Comparison of ENCODE assay signal across 16 cellular contexts in genomic region chr20:57031867-57032355, GRCh38.
"Had no signal": no experiment of that assay in that cellular context is flagged by ENCODE, and none has a peak within 500 bp of the region (broad histone marks: within the 10 kb centered on the region; RNA-seq: fewer than 3 reads in every experiment).

No MANE protein-coding gene starts in this region.

- H3K27me3 ChIP-seq: cardiac muscle cell, vagina had no signal

- ATAC-seq: gastrocnemius medialis, left ventricle myocardium superior had no signal

- H3K4me1 ChIP-seq: gastrocnemius medialis, stomach had no signal

- H3K79me2 ChIP-seq: hepatocyte had no signal

- FAIRE-seq: colon had no signal

- H3K36me3 ChIP-seq: cardiac muscle cell, gastrocnemius medialis, stomach, thoracic aorta, vagina had no signal

- H3K4me3 Mint-ChIP-seq: activated CD4-positive, alpha-beta memory T cell treated with anti-CD3 and anti-CD28 coated beads for 36 hours; activated naive CD8-positive, alpha-beta T cell treated with anti-CD3 and anti-CD28 coated beads, Interleukin-2, amount 10 ng/mL, durations not matched to agents 7 days and 5 days; T-helper 2 cell treated with Interferon-gamma antibody and Interleukin-4, amounts not matched to agents 5 μg/mL and 100 μg/mL, for 36 hours had no signal

- H3K4me3 ChIP-seq: cardiac muscle cell, gastrocnemius medialis, hepatocyte, skin epidermis, stomach, thoracic aorta, vagina had no signal

- H3K27ac Mint-ChIP-seq: activated CD4-positive, alpha-beta memory T cell treated with anti-CD3 and anti-CD28 coated beads for 36 hours; activated naive CD8-positive, alpha-beta T cell treated with anti-CD3 and anti-CD28 coated beads, Interleukin-2, amount 10 ng/mL, durations not matched to agents 7 days and 5 days; T-helper 2 cell treated with Interferon-gamma antibody and Interleukin-4, amounts not matched to agents 5 μg/mL and 100 μg/mL, for 36 hours had no signal

- H2AFZ ChIP-seq: hepatocyte had no signal

- H3K9me3 ChIP-seq: gastrocnemius medialis, thoracic aorta, vagina had no signal

- H3K36me3 Mint-ChIP-seq: activated CD4-positive, alpha-beta memory T cell treated with anti-CD3 and anti-CD28 coated beads for 36 hours; activated naive CD8-positive, alpha-beta T cell treated with anti-CD3 and anti-CD28 coated beads, Interleukin-2, amount 10 ng/mL, durations not matched to agents 7 days and 5 days had no signal

- H3K4me2 ChIP-seq: hepatocyte had no signal

- DNase-seq: activated CD4-positive, alpha-beta memory T cell treated with anti-CD3 and anti-CD28 coated beads for 36 hours; activated naive CD8-positive, alpha-beta T cell treated with anti-CD3 and anti-CD28 coated beads, Interleukin-2, amount 10 ng/mL, durations not matched to agents 7 days and 5 days; activated T-cell treated with anti-CD3 and anti-CD28 coated beads, Interleukin-2, amount 50 U/mL, for 48 hours; anterior cingulate cortex; effector CD8-positive, alpha-beta T cell; gastrocnemius medialis; left ventricle myocardium superior; stimulated activated CD4-positive, alpha-beta T cell treated with anti-CD3 and anti-CD28 coated beads, Interleukin-4, amount 100 ng/mL, for 4 hours; stomach had no signal

- H3K27ac ChIP-seq: cardiac muscle cell, gastrocnemius medialis, hepatocyte, stomach, thoracic aorta, vagina had no signal

- H3K9me3 Mint-ChIP-seq: activated CD4-positive, alpha-beta memory T cell treated with anti-CD3 and anti-CD28 coated beads for 36 hours; activated naive CD8-positive, alpha-beta T cell treated with anti-CD3 and anti-CD28 coated beads, Interleukin-2, amount 10 ng/mL, durations not matched to agents 7 days and 5 days; T-helper 2 cell treated with Interferon-gamma antibody and Interleukin-4, amounts not matched to agents 5 μg/mL and 100 μg/mL, for 36 hours had no signal
